1 cellular context compared by ENCODE assay signal in the genomic region with DNA sequence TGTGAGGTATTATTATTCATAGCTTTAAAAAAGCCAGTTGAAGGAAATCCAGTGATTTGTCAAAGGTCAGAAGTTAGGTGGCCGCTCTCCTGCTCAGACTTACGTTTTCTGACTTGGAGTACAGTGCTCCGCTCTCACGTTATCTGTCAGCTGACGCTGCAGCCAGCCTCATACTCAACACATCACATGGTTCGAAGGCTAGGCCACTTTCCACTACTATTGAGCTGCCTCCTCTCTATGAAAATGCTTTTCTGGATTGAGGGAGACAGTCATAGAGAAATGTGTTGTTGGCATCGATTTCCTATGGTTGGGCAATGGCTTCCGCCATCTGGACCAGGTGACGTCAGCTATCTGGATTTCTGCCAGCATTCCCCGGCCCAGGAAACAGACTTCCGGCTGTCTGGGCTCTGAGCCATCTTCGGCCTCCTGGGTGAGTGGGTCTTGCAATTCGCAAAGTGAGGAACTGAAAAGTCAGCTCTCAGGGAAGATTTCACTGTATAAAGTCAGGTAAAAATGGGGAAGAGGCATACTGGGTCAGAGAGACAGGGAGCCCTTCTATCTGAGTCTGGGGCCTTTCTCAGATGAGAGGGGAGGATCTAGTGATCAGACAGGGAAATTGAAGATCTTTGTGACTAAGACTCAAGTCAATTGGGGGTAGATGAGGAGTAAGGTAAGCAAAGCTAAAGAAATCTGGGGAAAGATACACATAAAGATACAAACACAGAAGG.
TF ChIP-seq lines count a peak whose summit lies in the region.

No MANE protein-coding gene starts in this region.

TF ChIP-seq in K562, 482 proteins besides CTCF, POLR2A, EP300 and RAD21 (continued from another document and continues in another):
- TF ChIP-seq, protein P1, sequence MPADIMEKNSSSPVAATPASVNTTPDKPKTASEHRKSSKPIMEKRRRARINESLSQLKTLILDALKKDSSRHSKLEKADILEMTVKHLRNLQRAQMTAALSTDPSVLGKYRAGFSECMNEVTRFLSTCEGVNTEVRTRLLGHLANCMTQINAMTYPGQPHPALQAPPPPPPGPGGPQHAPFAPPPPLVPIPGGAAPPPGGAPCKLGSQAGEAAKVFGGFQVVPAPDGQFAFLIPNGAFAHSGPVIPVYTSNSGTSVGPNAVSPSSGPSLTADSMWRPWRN (IDR thresholded peaks at IDR 0.05; ENCODE audit: low read depth): no peak
- TF ChIP-seq MYC (IDR thresholded peaks at IDR 0.05; ENCODE audit: low read depth, low read length) (peak; percentile 65), MYC (CRISPR knock-in tag; IDR thresholded peaks at IDR 0.05; ENCODE audit: borderline replicate concordance, low read depth) (peak; percentile 37; the same call in 1 of the 2 replicates), NELFE (IDR thresholded peaks at IDR 0.05; ENCODE audit: insufficient read depth, insufficient read length) (no peak), ZNF124 (CRISPR knock-in tag; IDR thresholded peaks at IDR 0.05) (no peak), ZNF444 (CRISPR knock-in tag; IDR thresholded peaks at IDR 0.05) (peak; percentile 35; the same call in 1 of the 2 replicates), TFAM (CRISPR knock-in tag; conservative IDR thresholded peaks at IDR 0.05) (no peak), HEY1 (CRISPR knock-in tag; IDR thresholded peaks at IDR 0.05; ENCODE audit: borderline replicate concordance) (0 out of 2 replicates have a peak, but pooled peaks have one; percentile 5), YBX1 (IDR thresholded peaks at IDR 0.05) (no peak), SIX5 (IDR thresholded peaks at IDR 0.05; ENCODE audit: borderline replicate concordance in 1 of 2, insufficient read depth in 1 of 2, low read depth in 1 of 2, low read length in 2 of 2) (0 out of 4 replicates have a peak, but pooled peaks of 1 of the 2 experiments have one; percentile 16), HDAC2 (IDR thresholded peaks at IDR 0.05) (peak; percentile 82), NUFIP1 (IDR thresholded peaks at IDR 0.05; ENCODE audit: partially characterized antibody) (peak; percentile 78), ZNF445 (CRISPR knock-in tag; IDR thresholded peaks at IDR 0.05; ENCODE audit: low read depth) (no peak), KAT8 (IDR thresholded peaks at IDR 0.05; ENCODE audit: low read depth) (no peak), RBBP5 (IDR thresholded peaks at IDR 0.05; ENCODE audit: borderline replicate concordance, insufficient read depth, low read length, poor library complexity, severe bottlenecking) (no peak), STAT5B (CRISPR knock-in tag; IDR thresholded peaks at IDR 0.05) (no peak), NFATC3 (IDR thresholded peaks at IDR 0.05) (peak; percentile 28; the same call in 1 of the 2 replicates), ZNF75A (CRISPR knock-in tag; IDR thresholded peaks at IDR 0.05) (peak; percentile 72; the same call in 1 of the 2 replicates), NR2F6 (CRISPR knock-in tag; IDR thresholded peaks at IDR 0.05) (0 out of 2 replicates have a peak, but pooled peaks have one; percentile 69), MAFG (tag; conservative IDR thresholded peaks at IDR 0.05) (peak; percentile 35; the same call in 1 of the 2 replicates), MTA3 (IDR thresholded peaks at IDR 0.05; ENCODE audit: borderline replicate concordance) (peak; percentile 94), PTTG1 (tag; IDR thresholded peaks at IDR 0.05; ENCODE audit: low read depth) (peak; percentile 62; the same call in 1 of the 2 replicates), SRSF3 (IDR thresholded peaks at IDR 0.05; ENCODE audit: insufficient read depth, low read length) (no peak), ZFP30 (CRISPR knock-in tag; IDR thresholded peaks at IDR 0.05; ENCODE audit: borderline replicate concordance) (no peak), GTF2A2 (tag; IDR thresholded peaks at IDR 0.05) (no peak), YY1 (IDR thresholded peaks at IDR 0.05; ENCODE audit: borderline replicate concordance in 1 of 3, control insufficient read depth in 1 of 3, extremely low read depth in 1 of 3, insufficient read depth in 3 of 3, insufficient read length in 1 of 3, insufficient replicate concordance in 2 of 3, low read depth in 1 of 3, low read length in 2 of 3) (peak; percentile 48 to 92 (median 82)), NFIC (IDR thresholded peaks at IDR 0.05) (peak; percentile 100), RB1 (IDR thresholded peaks at IDR 0.05; ENCODE audit: low read depth) (peak; percentile 53; the same call in 1 of the 2 replicates), CHD1 (IDR thresholded peaks at IDR 0.05; ENCODE audit: low read length) (no peak), RFX7 (CRISPR knock-in tag; IDR thresholded peaks at IDR 0.05) (no peak), NEUROD1 (IDR thresholded peaks at IDR 0.05; ENCODE audit: borderline replicate concordance, low read depth, low read length, partially characterized antibody) (peak; percentile 81), TSC22D4 (tag; IDR thresholded peaks at IDR 0.05) (no peak), ZNF354B (CRISPR knock-in tag; IDR thresholded peaks at IDR 0.05) (peak; percentile 86), CBX1 (IDR thresholded peaks at IDR 0.05; ENCODE audit: low read depth) (no peak)
- TF ChIP-seq, protein P2, sequence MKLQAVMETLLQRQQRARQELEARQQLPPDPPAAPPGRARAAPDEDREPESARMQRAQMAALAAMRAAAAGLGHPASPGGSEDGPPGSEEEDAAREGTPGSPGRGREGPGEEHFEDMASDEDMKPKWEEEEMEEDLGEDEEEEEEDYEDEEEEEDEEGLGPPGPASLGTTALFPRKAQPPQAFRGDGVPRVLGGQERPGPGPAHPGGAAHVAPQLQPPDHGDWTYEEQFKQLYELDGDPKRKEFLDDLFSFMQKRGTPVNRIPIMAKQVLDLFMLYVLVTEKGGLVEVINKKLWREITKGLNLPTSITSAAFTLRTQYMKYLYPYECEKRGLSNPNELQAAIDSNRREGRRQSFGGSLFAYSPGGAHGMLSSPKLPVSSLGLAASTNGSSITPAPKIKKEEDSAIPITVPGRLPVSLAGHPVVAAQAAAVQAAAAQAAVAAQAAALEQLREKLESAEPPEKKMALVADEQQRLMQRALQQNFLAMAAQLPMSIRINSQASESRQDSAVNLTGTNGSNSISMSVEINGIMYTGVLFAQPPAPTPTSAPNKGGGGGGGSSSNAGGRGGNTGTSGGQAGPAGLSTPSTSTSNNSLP (IDR thresholded peaks at IDR 0.05; ENCODE audit: borderline replicate concordance, low read depth, low read length): no peak
- TF ChIP-seq, protein P3, sequence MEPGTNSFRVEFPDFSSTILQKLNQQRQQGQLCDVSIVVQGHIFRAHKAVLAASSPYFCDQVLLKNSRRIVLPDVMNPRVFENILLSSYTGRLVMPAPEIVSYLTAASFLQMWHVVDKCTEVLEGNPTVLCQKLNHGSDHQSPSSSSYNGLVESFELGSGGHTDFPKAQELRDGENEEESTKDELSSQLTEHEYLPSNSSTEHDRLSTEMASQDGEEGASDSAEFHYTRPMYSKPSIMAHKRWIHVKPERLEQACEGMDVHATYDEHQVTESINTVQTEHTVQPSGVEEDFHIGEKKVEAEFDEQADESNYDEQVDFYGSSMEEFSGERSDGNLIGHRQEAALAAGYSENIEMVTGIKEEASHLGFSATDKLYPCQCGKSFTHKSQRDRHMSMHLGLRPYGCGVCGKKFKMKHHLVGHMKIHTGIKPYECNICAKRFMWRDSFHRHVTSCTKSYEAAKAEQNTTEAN (CRISPR knock-in tag; IDR thresholded peaks at IDR 0.05): no peak
- TF ChIP-seq, protein P4, sequence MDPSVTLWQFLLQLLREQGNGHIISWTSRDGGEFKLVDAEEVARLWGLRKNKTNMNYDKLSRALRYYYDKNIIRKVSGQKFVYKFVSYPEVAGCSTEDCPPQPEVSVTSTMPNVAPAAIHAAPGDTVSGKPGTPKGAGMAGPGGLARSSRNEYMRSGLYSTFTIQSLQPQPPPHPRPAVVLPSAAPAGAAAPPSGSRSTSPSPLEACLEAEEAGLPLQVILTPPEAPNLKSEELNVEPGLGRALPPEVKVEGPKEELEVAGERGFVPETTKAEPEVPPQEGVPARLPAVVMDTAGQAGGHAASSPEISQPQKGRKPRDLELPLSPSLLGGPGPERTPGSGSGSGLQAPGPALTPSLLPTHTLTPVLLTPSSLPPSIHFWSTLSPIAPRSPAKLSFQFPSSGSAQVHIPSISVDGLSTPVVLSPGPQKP (CRISPR knock-in tag; IDR thresholded peaks at IDR 0.05): no peak
- TF ChIP-seq, protein P5, sequence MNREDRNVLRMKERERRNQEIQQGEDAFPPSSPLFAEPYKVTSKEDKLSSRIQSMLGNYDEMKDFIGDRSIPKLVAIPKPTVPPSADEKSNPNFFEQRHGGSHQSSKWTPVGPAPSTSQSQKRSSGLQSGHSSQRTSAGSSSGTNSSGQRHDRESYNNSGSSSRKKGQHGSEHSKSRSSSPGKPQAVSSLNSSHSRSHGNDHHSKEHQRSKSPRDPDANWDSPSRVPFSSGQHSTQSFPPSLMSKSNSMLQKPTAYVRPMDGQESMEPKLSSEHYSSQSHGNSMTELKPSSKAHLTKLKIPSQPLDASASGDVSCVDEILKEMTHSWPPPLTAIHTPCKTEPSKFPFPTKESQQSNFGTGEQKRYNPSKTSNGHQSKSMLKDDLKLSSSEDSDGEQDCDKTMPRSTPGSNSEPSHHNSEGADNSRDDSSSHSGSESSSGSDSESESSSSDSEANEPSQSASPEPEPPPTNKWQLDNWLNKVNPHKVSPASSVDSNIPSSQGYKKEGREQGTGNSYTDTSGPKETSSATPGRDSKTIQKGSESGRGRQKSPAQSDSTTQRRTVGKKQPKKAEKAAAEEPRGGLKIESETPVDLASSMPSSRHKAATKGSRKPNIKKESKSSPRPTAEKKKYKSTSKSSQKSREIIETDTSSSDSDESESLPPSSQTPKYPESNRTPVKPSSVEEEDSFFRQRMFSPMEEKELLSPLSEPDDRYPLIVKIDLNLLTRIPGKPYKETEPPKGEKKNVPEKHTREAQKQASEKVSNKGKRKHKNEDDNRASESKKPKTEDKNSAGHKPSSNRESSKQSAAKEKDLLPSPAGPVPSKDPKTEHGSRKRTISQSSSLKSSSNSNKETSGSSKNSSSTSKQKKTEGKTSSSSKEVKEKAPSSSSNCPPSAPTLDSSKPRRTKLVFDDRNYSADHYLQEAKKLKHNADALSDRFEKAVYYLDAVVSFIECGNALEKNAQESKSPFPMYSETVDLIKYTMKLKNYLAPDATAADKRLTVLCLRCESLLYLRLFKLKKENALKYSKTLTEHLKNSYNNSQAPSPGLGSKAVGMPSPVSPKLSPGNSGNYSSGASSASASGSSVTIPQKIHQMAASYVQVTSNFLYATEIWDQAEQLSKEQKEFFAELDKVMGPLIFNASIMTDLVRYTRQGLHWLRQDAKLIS (CRISPR knock-in tag; IDR thresholded peaks at IDR 0.05): peak; percentile 63; the same call in 1 of the 2 replicates
- TF ChIP-seq, protein P6, sequence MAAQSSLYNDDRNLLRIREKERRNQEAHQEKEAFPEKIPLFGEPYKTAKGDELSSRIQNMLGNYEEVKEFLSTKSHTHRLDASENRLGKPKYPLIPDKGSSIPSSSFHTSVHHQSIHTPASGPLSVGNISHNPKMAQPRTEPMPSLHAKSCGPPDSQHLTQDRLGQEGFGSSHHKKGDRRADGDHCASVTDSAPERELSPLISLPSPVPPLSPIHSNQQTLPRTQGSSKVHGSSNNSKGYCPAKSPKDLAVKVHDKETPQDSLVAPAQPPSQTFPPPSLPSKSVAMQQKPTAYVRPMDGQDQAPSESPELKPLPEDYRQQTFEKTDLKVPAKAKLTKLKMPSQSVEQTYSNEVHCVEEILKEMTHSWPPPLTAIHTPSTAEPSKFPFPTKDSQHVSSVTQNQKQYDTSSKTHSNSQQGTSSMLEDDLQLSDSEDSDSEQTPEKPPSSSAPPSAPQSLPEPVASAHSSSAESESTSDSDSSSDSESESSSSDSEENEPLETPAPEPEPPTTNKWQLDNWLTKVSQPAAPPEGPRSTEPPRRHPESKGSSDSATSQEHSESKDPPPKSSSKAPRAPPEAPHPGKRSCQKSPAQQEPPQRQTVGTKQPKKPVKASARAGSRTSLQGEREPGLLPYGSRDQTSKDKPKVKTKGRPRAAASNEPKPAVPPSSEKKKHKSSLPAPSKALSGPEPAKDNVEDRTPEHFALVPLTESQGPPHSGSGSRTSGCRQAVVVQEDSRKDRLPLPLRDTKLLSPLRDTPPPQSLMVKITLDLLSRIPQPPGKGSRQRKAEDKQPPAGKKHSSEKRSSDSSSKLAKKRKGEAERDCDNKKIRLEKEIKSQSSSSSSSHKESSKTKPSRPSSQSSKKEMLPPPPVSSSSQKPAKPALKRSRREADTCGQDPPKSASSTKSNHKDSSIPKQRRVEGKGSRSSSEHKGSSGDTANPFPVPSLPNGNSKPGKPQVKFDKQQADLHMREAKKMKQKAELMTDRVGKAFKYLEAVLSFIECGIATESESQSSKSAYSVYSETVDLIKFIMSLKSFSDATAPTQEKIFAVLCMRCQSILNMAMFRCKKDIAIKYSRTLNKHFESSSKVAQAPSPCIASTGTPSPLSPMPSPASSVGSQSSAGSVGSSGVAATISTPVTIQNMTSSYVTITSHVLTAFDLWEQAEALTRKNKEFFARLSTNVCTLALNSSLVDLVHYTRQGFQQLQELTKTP (IDR thresholded peaks at IDR 0.05; ENCODE audit: low read depth in 1 of 2, partially characterized antibody in 2 of 2): peak; percentile 21 to 90
- TF ChIP-seq, protein P7, sequence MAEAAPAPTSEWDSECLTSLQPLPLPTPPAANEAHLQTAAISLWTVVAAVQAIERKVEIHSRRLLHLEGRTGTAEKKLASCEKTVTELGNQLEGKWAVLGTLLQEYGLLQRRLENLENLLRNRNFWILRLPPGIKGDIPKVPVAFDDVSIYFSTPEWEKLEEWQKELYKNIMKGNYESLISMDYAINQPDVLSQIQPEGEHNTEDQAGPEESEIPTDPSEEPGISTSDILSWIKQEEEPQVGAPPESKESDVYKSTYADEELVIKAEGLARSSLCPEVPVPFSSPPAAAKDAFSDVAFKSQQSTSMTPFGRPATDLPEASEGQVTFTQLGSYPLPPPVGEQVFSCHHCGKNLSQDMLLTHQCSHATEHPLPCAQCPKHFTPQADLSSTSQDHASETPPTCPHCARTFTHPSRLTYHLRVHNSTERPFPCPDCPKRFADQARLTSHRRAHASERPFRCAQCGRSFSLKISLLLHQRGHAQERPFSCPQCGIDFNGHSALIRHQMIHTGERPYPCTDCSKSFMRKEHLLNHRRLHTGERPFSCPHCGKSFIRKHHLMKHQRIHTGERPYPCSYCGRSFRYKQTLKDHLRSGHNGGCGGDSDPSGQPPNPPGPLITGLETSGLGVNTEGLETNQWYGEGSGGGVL (CRISPR knock-in tag; IDR thresholded peaks at IDR 0.05): no peak
